16 cellular contexts compared by ENCODE assay signal in genomic region chr17:49845210-49845782, GRCh38. TPM values are rescaled to one million over a fixed set of nuclear protein-coding genes. Genes with fewer than 3 reads are reported as not detected.
DNase-seq lines count a peak whose midpoint lies in the region; ATAC-seq and TF ChIP-seq lines count a peak whose summit lies in the region.
"Had no signal": no experiment of that assay in that cellular context is flagged by ENCODE, and none has a peak within 500 bp of the region (broad histone marks: within the 10 kb centered on the region; RNA-seq: fewer than 3 reads in every experiment).

No MANE protein-coding gene starts in this region.

- H2AFZ ChIP-seq in IMR-90 (replicated peaks; ENCODE audit: low read length, poor library complexity), result no peak overlapping the region

- POLR2A ChIA-PET in IMR-90 (lab: Charles Lee; ENCODE audit: unreplicated experiment), result no interaction called here

- H3K9me1 ChIP-seq in IMR-90 (ENCODE audit: insufficient read depth, low read length), result peaks cover 5% of the 10 kb centered on the region

- intact Hi-C loops in IMR-90 (cut with micrococcal nuclease), result no loop called here

- no peak overlapping the region for H4K8ac ChIP-seq in IMR-90 (ENCODE audit: low read depth in 2 of 2, low read length in 2 of 2)

- in situ Hi-C loops in IMR-90 (cut with MboI; ENCODE audit: low sequenced_read_pairs), result loop anchor here (5.0 kb wide), 2 partner anchors 138 to 273 kb away; partner anchors contain the start of gene SLC35B1

- H3K56ac ChIP-seq in IMR-90 (ENCODE audit: extremely low read depth, insufficient read depth, low read length), result no peak overlapping the region

- no CpG with 5 or more reads among the region's 6 CpGs for WGBS in IMR-90 (ENCODE audit: extremely low coverage in 2 of 2, insufficient read length in 1 of 2), 2 experiments

- CTCF ChIA-PET in IMR-90 (lab: Yijun Ruan, JAX), result no interaction called here

- H3K23ac ChIP-seq in IMR-90 (ENCODE audit: low read depth, low read length), result no peak overlapping the region

- DNase-seq in IMR-90 (no peak), immature natural killer cell (no peak), NCI-H345 (lab: John Stamatoyannopoulos, UW) (no peak), amniotic stem cell (lab: John Stamatoyannopoulos, UW) (no peak), activated gamma-delta T cell (lab: John Stamatoyannopoulos, UW) (no peak)
- no peak for DNase-seq in stimulated activated naive CD8-positive, alpha-beta T cell treated with anti-CD3 and anti-CD28 coated beads, Interleukin-15, amount 100 ng/mL, for 72 hours
- DNase-seq: activated CD4-positive, alpha-beta T cell treated with anti-CD3 and anti-CD28 coated beads for 1 hour; mammary epithelial cell; NCI-H1092 treated with DMSO at 0.1 percent for 48 hours; posterior cingulate gyrus; T-helper 1 cell had no signal

- dilution Hi-C loops in IMR-90 (cut with HindIII; ENCODE audit: low sequenced_read_pairs, unreplicated experiment), result no loop called here

- H3K4me1 Mint-ChIP-seq in brain (peaks cover 20% of the 10 kb centered on the region), immature natural killer cell (peaks cover 15 to 28% of the 10 kb centered on the region in 2 donors)
- peaks cover 7% of the 10 kb centered on the region for H3K4me1 Mint-ChIP-seq in stimulated activated naive CD8-positive, alpha-beta T cell treated with anti-CD3 and anti-CD28 coated beads, Interleukin-15, amount 100 ng/mL, for 72 hours

- H2BK5ac ChIP-seq in IMR-90 (ENCODE audit: low read depth, low read length, poor library complexity, severe bottlenecking), result no peak overlapping the region

- no peak overlapping the region for H3K27ac ChIP-seq in IMR-90 (ENCODE audit: insufficient read depth, low read length)

- no peak overlapping the region for H3K9ac ChIP-seq in IMR-90 (ENCODE audit: low read depth, low read length)

- H3K9me3 ChIP-seq in IMR-90 (ENCODE audit: control insufficient read depth, insufficient read depth, low read length), result no peaks in the 10 kb centered on the region

- no peaks in the 10 kb centered on the region; the same call in 1 of the 2 replicates for H3K27me3 ChIP-seq in IMR-90 (ENCODE audit: control insufficient read depth, insufficient read depth, low read length)

- BruUV-seq in IMR-90 (replicated peaks; lab: Mats Ljungman, UMichigan), result no TSS peak

- ATAC-seq in IMR-90 (ENCODE audit: low read depth) (peak; percentile 36), GM18870 (IDR thresholded peaks at IDR 0.05; ENCODE audit: unreplicated experiment) (no peak)
- ATAC-seq in stimulated activated naive CD8-positive, alpha-beta T cell treated with anti-CD3 and anti-CD28 coated beads, Interleukin-15, amount 100 ng/mL, for 72 hours, result no peak

- H3K9me3 Mint-ChIP-seq in brain, result no peaks in the 10 kb centered on the region
- no peaks in the 10 kb centered on the region for H3K9me3 Mint-ChIP-seq in immature natural killer cell
- no peaks in the 10 kb centered on the region for H3K9me3 Mint-ChIP-seq in stimulated activated naive CD8-positive, alpha-beta T cell treated with anti-CD3 and anti-CD28 coated beads, Interleukin-15, amount 100 ng/mL, for 72 hours

- H3K27ac Mint-ChIP-seq in brain (peak overlapping the region in 4 of 5 experiments; percentile 87 to 97 (median 92)), immature natural killer cell (peak overlapping the region in 4 of 6 donors; percentile 40 to 83 (median 70))
- peak overlapping the region; percentile 5 to 57 for H3K27ac Mint-ChIP-seq in stimulated activated naive CD8-positive, alpha-beta T cell treated with anti-CD3 and anti-CD28 coated beads, Interleukin-15, amount 100 ng/mL, for 72 hours

- H3K79me1 ChIP-seq in IMR-90 (ENCODE audit: low read depth in 1 of 2, low read length in 2 of 2), result no peaks in the 10 kb centered on the region

- H3K4me3 ChIP-seq in IMR-90 (ENCODE audit: insufficient read depth, low read depth, low read length), result no peak overlapping the region

- H4K5ac ChIP-seq in IMR-90 (ENCODE audit: low read depth, low read length), result no peak overlapping the region

- H2BK120ac ChIP-seq in IMR-90 (ENCODE audit: low read depth, low read length), result no peak overlapping the region

- H4K91ac ChIP-seq in IMR-90 (ENCODE audit: insufficient read depth, low read depth, low read length), result peak overlapping the region; percentile 15; the same call in 1 of the 2 replicates

- H2AK9ac ChIP-seq in IMR-90 (replicated peaks; ENCODE audit: low read depth, low read length, poor library complexity), result peak overlapping the region; percentile 30

- no peaks in the 10 kb centered on the region for H3K36me3 Mint-ChIP-seq in brain
- peaks cover 4 to 6% (median 4%) of the 10 kb centered on the region in 3 donors for H3K36me3 Mint-ChIP-seq in immature natural killer cell

- H3K4ac ChIP-seq in IMR-90 (ENCODE audit: low read depth, low read length), result no peak overlapping the region

- peaks cover 12% of the 10 kb centered on the region for H3K27me3 Mint-ChIP-seq in brain
- peaks cover 0 to 1% (median 0%) of the 10 kb centered on the region in 3 donors for H3K27me3 Mint-ChIP-seq in immature natural killer cell (ENCODE audit: low read depth in 3 of 3)
- no peaks in the 10 kb centered on the region for H3K27me3 Mint-ChIP-seq in stimulated activated naive CD8-positive, alpha-beta T cell treated with anti-CD3 and anti-CD28 coated beads, Interleukin-15, amount 100 ng/mL, for 72 hours

- H2BK20ac ChIP-seq in IMR-90 (ENCODE audit: low read depth, low read length), result no peak overlapping the region

- peaks cover 6% of the 10 kb centered on the region; the same call in 1 of the 2 replicates for H3K4me1 ChIP-seq in IMR-90 (ENCODE audit: control insufficient read depth, insufficient read depth, low read length)

- TF ChIP-seq RAD21 in IMR-90 (IDR thresholded peaks at IDR 0.05; ENCODE audit: low read length), result no peak

- H3K18ac ChIP-seq in IMR-90 (ENCODE audit: low read depth, low read length), result no peak overlapping the region

- peak overlapping the region in 3 of 5 experiments; percentile 6 to 39 (median 30) for H3K4me3 Mint-ChIP-seq in brain
- H3K4me3 Mint-ChIP-seq in immature natural killer cell, result no peak overlapping the region
- no peak overlapping the region for H3K4me3 Mint-ChIP-seq in stimulated activated naive CD8-positive, alpha-beta T cell treated with anti-CD3 and anti-CD28 coated beads, Interleukin-15, amount 100 ng/mL, for 72 hours

- H4K20me1 ChIP-seq in IMR-90 (ENCODE audit: insufficient read depth, low read length), result no peaks in the 10 kb centered on the region

- TF ChIP-seq CTCF in IMR-90 (conservative IDR thresholded peaks at IDR 0.05; ENCODE audit: low read depth, low read length) (no peak), brain (conservative IDR thresholded peaks at IDR 0.05) (no peak)

- no peak for TF ChIP-seq POLR2A in IMR-90 (IDR thresholded peaks at IDR 0.05; ENCODE audit: low read depth, low read length)

- H3K36me3 ChIP-seq in IMR-90 (ENCODE audit: control insufficient read depth, insufficient read depth, low read length), result no peaks in the 10 kb centered on the region

- no peak overlapping the region for H3K14ac ChIP-seq in IMR-90 (replicated peaks; ENCODE audit: low read depth, low read length)

- H2AK5ac ChIP-seq in IMR-90 (ENCODE audit: low read depth, low read length), result no peak overlapping the region

- no peak overlapping the region for H2BK15ac ChIP-seq in IMR-90 (ENCODE audit: low read depth, low read length)

- H3K4me2 ChIP-seq in IMR-90 (ENCODE audit: low read depth, low read length), result no peak overlapping the region

TF ChIP-seq in IMR-90, 13 proteins besides CTCF, POLR2A, EP300 and RAD21 (continues in another document):
- TF ChIP-seq BHLHE40 (IDR thresholded peaks at IDR 0.05; ENCODE audit: low read depth, low read length) (no peak), MXI1 (IDR thresholded peaks at IDR 0.05; ENCODE audit: borderline replicate concordance, low read depth, low read length) (no peak), RCOR1 (IDR thresholded peaks at IDR 0.05; ENCODE audit: insufficient replicate concordance, low read length) (no peak), CHD1 (IDR thresholded peaks at IDR 0.05; ENCODE audit: low read depth, low read length) (no peak), MAFK (IDR thresholded peaks at IDR 0.05; ENCODE audit: low read depth, low read length) (no peak), NFE2L2 (IDR thresholded peaks at IDR 0.05; ENCODE audit: low read depth, low read length) (no peak), SMC3 (IDR thresholded peaks at IDR 0.05; ENCODE audit: low read depth, low read length) (no peak), CEBPB (IDR thresholded peaks at IDR 0.05; ENCODE audit: low read depth, low read length) (no peak), RFX5 (IDR thresholded peaks at IDR 0.05; ENCODE audit: low read depth, low read length) (no peak), ELK1 (IDR thresholded peaks at IDR 0.05; ENCODE audit: borderline replicate concordance, low read depth, low read length) (no peak), USF2 (IDR thresholded peaks at IDR 0.05; ENCODE audit: low read depth, low read length) (no peak)

RNA-seq across cellular contexts. Expression of gene TAC4, which starts 2.6 kb away (rescaled TPM):
- not detected in 2 replicates for total RNA-seq in IMR-90 (2012; rRNA removed)
- polyA plus RNA-seq in IMR-90 (2012; rRNA removed), result not detected in 2 replicates
- not detected in 2 replicates for polyA plus RNA-seq in IMR-90 (2012; cell fraction: cytosol; rRNA removed)
- polyA plus RNA-seq in IMR-90 (2012; cell fraction: nucleus; rRNA removed; ENCODE audit: low replicate concordance), result not detected in 2 replicates
- not detected for polyA plus RNA-seq in brain (ENCODE audit: insufficient read depth, low read depth, low replicate concordance)
- not detected for polyA plus RNA-seq in immature natural killer cell
- total RNA-seq: bronchial epithelial cell, mammary epithelial cell, NCI-H460 had no signal
- polyA plus RNA-seq: esophagus, mammary epithelial cell had no signal

RNA-seq across cellular contexts. Expression of gene KAT7, which starts 56.8 kb away (rescaled TPM):
- total RNA-seq in IMR-90 (2012; rRNA removed), result 20.6 and 21.9 TPM in 2 replicates
- polyA plus RNA-seq in IMR-90 (2012; rRNA removed) (15.6 and 16.9 TPM in 2 replicates), brain (ENCODE audit: insufficient read depth, low read depth, low replicate concordance) (85.3 TPM), immature natural killer cell (10 to 100 TPM; 32.3 to 67.2 (median 37.9) TPM)
- 5.6 and 11.1 TPM in 2 replicates for polyA plus RNA-seq in IMR-90 (2012; cell fraction: cytosol; rRNA removed)
- polyA plus RNA-seq in IMR-90 (2012; cell fraction: nucleus; rRNA removed; ENCODE audit: low replicate concordance), result 6.1 and 21.2 TPM in 2 replicates

Comparison
In these comparisons a context has a peak if more than half of its experiments do, and no peak if none do; other contexts are left out.
1. H3K27ac Mint-ChIP-seq: peak in every context shown above with its lines; median percentile 92 in brain; 70 in immature natural killer cell; 31 in stimulated activated naive CD8-positive, alpha-beta T cell treated with anti-CD3 and anti-CD28 coated beads, Interleukin-15, amount 100 ng/mL, for 72 hours.
2. H3K4me3 Mint-ChIP-seq: peak in brain (3 of 5); none in immature natural killer cell (0 of 5) and stimulated activated naive CD8-positive, alpha-beta T cell treated with anti-CD3 and anti-CD28 coated beads, Interleukin-15, amount 100 ng/mL, for 72 hours (0 of 2).